Comparison of ENCODE assay signal across 11 cellular contexts in the genomic region with DNA sequence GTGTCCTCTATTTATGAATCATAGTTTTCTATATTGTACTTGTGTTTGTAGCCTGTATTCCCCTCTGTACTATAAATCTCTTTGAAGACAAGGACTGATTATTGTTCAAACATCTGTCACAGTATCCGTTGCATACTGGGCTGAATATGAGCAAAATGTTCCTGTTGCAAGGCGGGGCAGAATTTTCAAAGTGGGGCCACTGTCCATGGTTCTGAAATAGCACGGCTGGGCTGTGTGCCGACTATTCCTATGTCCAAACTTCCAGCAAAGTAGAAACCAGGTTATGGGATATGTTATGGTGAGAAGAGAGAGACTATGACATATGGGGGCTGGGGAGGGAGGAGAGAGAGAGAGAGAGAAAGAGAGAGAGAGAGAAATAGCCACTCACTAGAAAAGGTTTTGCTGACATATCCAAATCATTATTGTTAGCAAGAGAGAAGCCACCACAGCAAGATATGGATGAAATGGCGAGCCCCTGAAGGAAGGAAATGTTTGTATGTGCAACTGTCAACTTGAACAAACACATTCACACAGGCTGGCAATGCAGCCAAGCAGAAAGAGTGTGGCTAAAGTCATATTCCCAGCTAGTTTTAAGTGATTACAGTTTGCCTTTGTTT.
DNase-seq lines count a peak whose midpoint lies in the region; ATAC-seq and TF ChIP-seq lines count a peak whose summit lies in the region.
"Had no signal": no experiment of that assay in that cellular context is flagged by ENCODE, and none has a peak within 500 bp of the region (broad histone marks: within the 10 kb centered on the region; RNA-seq: fewer than 3 reads in every experiment).

No MANE protein-coding gene starts in this region.

- no peak overlapping the region for H3K9ac ChIP-seq in fibroblast of lung (ENCODE audit: insufficient read depth, low read length)

- H3K9me3 ChIP-seq in cardiac muscle cell (ENCODE audit: low read depth) (no peaks in the 10 kb centered on the region), left ventricle myocardium inferior (replicated peaks) (no peaks in the 10 kb centered on the region), fibroblast of lung (ENCODE audit: control insufficient read depth, insufficient read depth, low read depth, low read length) (no peaks in the 10 kb centered on the region), testis (no peaks in the 10 kb centered on the region)
- H3K9me3 ChIP-seq: Peyer's patch had no signal

- TF ChIP-seq CTCF in cardiac muscle cell (IDR thresholded peaks at IDR 0.05; ENCODE audit: low read depth, low read length) (no peak), left ventricle myocardium inferior (IDR thresholded peaks at IDR 0.05; ENCODE audit: borderline replicate concordance) (no peak), fibroblast of lung (conservative IDR thresholded peaks at IDR 0.05 in 1 of 2, IDR thresholded peaks at IDR 0.05 in 1 of 2; ENCODE audit: low read depth in 1 of 2, low read length in 2 of 2) (no peak), testis (IDR thresholded peaks at IDR 0.05) (no peak)

- no peaks in the 10 kb centered on the region for H4K20me1 ChIP-seq in fibroblast of lung (ENCODE audit: control insufficient read depth, extremely low read depth, insufficient read depth, low read length)

- H3K27me3 ChIP-seq in cardiac muscle cell: peaks cover 4% of the 10 kb centered on the region
- peaks cover 84% of the 10 kb centered on the region for H3K27me3 ChIP-seq in left ventricle myocardium inferior (ENCODE audit: low read depth)
- H3K27me3 ChIP-seq in fibroblast of lung (ENCODE audit: control insufficient read depth, insufficient read depth, low read length): no peaks in the 10 kb centered on the region
- no peaks in the 10 kb centered on the region for H3K27me3 ChIP-seq in testis
- H3K27me3 ChIP-seq: Peyer's patch had no signal

- H3K36me3 ChIP-seq in cardiac muscle cell: no peaks in the 10 kb centered on the region
- no peaks in the 10 kb centered on the region for H3K36me3 ChIP-seq in left ventricle myocardium inferior
- H3K36me3 ChIP-seq in fibroblast of lung (ENCODE audit: control insufficient read depth, insufficient read depth, low read length): no peaks in the 10 kb centered on the region
- no peaks in the 10 kb centered on the region for H3K36me3 ChIP-seq in testis (ENCODE audit: low read depth, missing control alignments)
- H3K36me3 ChIP-seq: Peyer's patch had no signal

- intact Hi-C loops in left ventricle myocardium inferior (cut with micrococcal nuclease): no loop called here
- intact Hi-C loops in testis (cut with DNase I; ENCODE audit: low total_unique reads): no loop called here

- ATAC-seq in HG03039 (IDR thresholded peaks at IDR 0.05; ENCODE audit: unreplicated experiment): no peak

- no peak for TF ChIP-seq POLR2A in testis (IDR thresholded peaks at IDR 0.05)

- no peaks in the 10 kb centered on the region for H3K4me1 ChIP-seq in cardiac muscle cell (ENCODE audit: low read depth)
- H3K4me1 ChIP-seq in left ventricle myocardium inferior: no peaks in the 10 kb centered on the region
- no peaks in the 10 kb centered on the region for H3K4me1 ChIP-seq in fibroblast of lung (ENCODE audit: control insufficient read depth, extremely low read depth, insufficient read depth, low read length)
- no peaks in the 10 kb centered on the region for H3K4me1 ChIP-seq in testis
- H3K4me1 ChIP-seq: Peyer's patch had no signal

- H2AFZ ChIP-seq in fibroblast of lung (ENCODE audit: low read length): no peak overlapping the region

- H3K79me2 ChIP-seq in fibroblast of lung (ENCODE audit: control insufficient read depth, insufficient read depth, low read length): no peaks in the 10 kb centered on the region

- 15 to 16% methylated on average over 5 of the region's 5 CpGs for WGBS in testis, 2 donors

- H3K27ac ChIP-seq in cardiac muscle cell (no peak overlapping the region), left ventricle myocardium inferior (replicated peaks) (no peak overlapping the region), fibroblast of lung (ENCODE audit: insufficient read depth, low read length) (no peak overlapping the region), testis (no peak overlapping the region)
- H3K27ac ChIP-seq: HL-60, Peyer's patch had no signal

- H3K4me3 ChIP-seq in cardiac muscle cell: no peak overlapping the region
- H3K4me3 ChIP-seq in left ventricle myocardium inferior: no peak overlapping the region
- no peak overlapping the region for H3K4me3 ChIP-seq in fibroblast of lung (replicated peaks in 1 of 4; ENCODE audit: control extremely low read depth in 1 of 4, insufficient read depth in 1 of 4, low read depth in 3 of 4, low read length in 4 of 4)
- H3K4me3 ChIP-seq in testis: no peak overlapping the region
- H3K4me3 ChIP-seq: Peyer's patch had no signal

- H3K4me2 ChIP-seq in fibroblast of lung (ENCODE audit: extremely low read depth, insufficient read depth, low read length): no peak overlapping the region

- DNase-seq in cardiac muscle cell (ENCODE audit: low read depth in 1 of 2, low spot score in 1 of 2) (peak; percentile 45 to 70), left ventricle myocardium inferior (no peak), RKO (ENCODE audit: low spot score) (peak; percentile 38), fibroblast of lung (ENCODE audit: low read depth in 2 of 2) (peak; percentile 17 to 33), testis (peak; percentile 49), T-helper 9 cell (no peak), NCI-H1105 (lab: John Stamatoyannopoulos, UW) (no peak)
- DNase-seq: naive B cell, Peyer's patch had no signal

Comparison
In these comparisons a context has a peak if more than half of its experiments do, and no peak if none do; other contexts are left out.
1. DNase-seq: peak in cardiac muscle cell (2 of 2), RKO (single experiment), fibroblast of lung (2 of 2) and testis (single experiment); none in left ventricle myocardium inferior (single experiment), T-helper 9 cell (single experiment) and NCI-H1105 (single experiment).